ENCODE assay signal across 26 cellular contexts in the genomic region with DNA sequence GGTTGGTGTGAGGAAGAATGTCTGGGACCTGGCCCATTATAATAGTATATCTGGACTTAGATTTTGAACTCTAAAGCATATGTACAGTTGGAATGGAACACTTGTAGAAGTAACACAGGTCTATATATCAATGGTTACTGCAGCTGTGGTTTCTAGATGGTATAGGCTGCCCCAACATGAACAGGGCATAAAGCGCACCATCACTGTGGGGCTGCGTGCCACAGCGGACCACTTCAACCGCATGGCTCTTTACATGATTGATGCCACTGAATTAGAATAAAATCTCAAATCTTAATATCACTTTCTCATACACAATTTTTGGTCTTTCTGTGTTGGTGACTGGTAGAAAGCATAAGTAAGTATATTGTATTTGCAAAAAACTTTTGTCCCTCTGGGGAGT. TPM values are rescaled to one million over a fixed set of nuclear protein-coding genes. Genes with fewer than 3 reads are reported as not detected.
"Had no signal": no experiment of that assay in that cellular context is flagged by ENCODE, and none has a peak within 500 bp of the region (broad histone marks: within the 10 kb centered on the region; RNA-seq: fewer than 3 reads in every experiment).

No MANE protein-coding gene starts in this region.

- H3K9me3 Mint-ChIP-seq: activated B cell treated with CpG ODN at 0.5 μM for 24 hours; activated CD4-positive, alpha-beta memory T cell treated with anti-CD3 and anti-CD28 coated beads for 36 hours; activated naive CD4-positive, alpha-beta T cell treated with anti-CD3 and anti-CD28 coated beads, Interleukin-2, amount 50 U/mL, for 72 hours; activated T-cell treated with anti-CD3 and anti-CD28 coated beads, Interleukin-2, amount 50 U/mL, for 4 hours; naive thymus-derived CD4-positive, alpha-beta T cell had no signal

- H3K27me3 ChIP-seq: esophagus muscularis mucosa, gastroesophageal sphincter, heart left ventricle, tibial nerve had no signal

- ATAC-seq: activated naive CD4-positive, alpha-beta T cell treated with anti-CD3 and anti-CD28 coated beads, Interleukin-2, amount 50 U/mL, for 72 hours; activated T-cell treated with anti-CD3 and anti-CD28 coated beads, Interleukin-2, amount 50 U/mL, for 4 hours; gastroesophageal sphincter; heart left ventricle; mucosa of descending colon; naive thymus-derived CD4-positive, alpha-beta T cell had no signal

- H3K9me3 ChIP-seq: esophagus muscularis mucosa, gastroesophageal sphincter, heart left ventricle, left ventricle myocardium inferior, mucosa of descending colon, tibial nerve had no signal

- H3K9ac ChIP-seq: parathyroid adenoma had no signal

- H3K4me1 ChIP-seq: parathyroid adenoma, tibial nerve had no signal

- H3K27ac ChIP-seq: coronary artery, left ventricle myocardium inferior, parathyroid adenoma, tibial nerve had no signal

- H3K79me2 ChIP-seq: parathyroid adenoma had no signal

- H3K4me1 Mint-ChIP-seq: activated B cell treated with CpG ODN at 0.5 μM for 24 hours had no signal

- H3K27me3 Mint-ChIP-seq: activated B cell treated with CpG ODN at 0.5 μM for 24 hours; activated CD4-positive, alpha-beta memory T cell treated with anti-CD3 and anti-CD28 coated beads for 36 hours; naive thymus-derived CD4-positive, alpha-beta T cell had no signal

- H2AFZ ChIP-seq: parathyroid adenoma had no signal

- H3K27ac Mint-ChIP-seq: activated B cell treated with CpG ODN at 0.5 μM for 24 hours; activated CD4-positive, alpha-beta memory T cell treated with anti-CD3 and anti-CD28 coated beads for 36 hours had no signal

- H3K4me3 ChIP-seq: coronary artery, esophagus muscularis mucosa, gastroesophageal sphincter, heart left ventricle, left ventricle myocardium inferior, mucosa of descending colon, tibial nerve had no signal

- DNase-seq: activated B cell treated with CpG ODN at 0.5 μM for 24 hours; activated CD4-positive, alpha-beta memory T cell treated with anti-CD3 and anti-CD28 coated beads for 36 hours; activated CD4-positive, alpha-beta T cell treated with anti-CD3 and anti-CD28 coated beads for 4 hours; activated effector memory CD4-positive, alpha-beta T cell treated with anti-CD3 and anti-CD28 coated beads, Interleukin-2, amount 50 U/mL, for 16 hours; activated T-cell treated with anti-CD3 and anti-CD28 coated beads, Interleukin-2, amount 50 U/mL, for 4 hours; amygdala; heart left ventricle; left ventricle myocardium inferior; mammary epithelial cell; mucosa of descending colon; naive thymus-derived CD4-positive, alpha-beta T cell; stimulated activated CD4-positive, alpha-beta T cell treated with anti-CD3 and anti-CD28 coated beads, Interleukin-12 subunit alpha, Interleukin-12 subunit beta, amount 100 ng/mL, for 4 hours; stimulated activated CD4-positive, alpha-beta T cell treated with anti-CD3 and anti-CD28 coated beads, Interleukin-1b, Interleukin-23, amount 100 ng/mL, for 48 hours; stimulated activated CD8-positive, alpha-beta memory T cell treated with anti-CD3 and anti-CD28 coated beads, Interleukin-4, amount 100 ng/mL, for 48 hours; stimulated activated naive CD4-positive, alpha-beta T cell; SW 1271 had no signal

- FAIRE-seq: TTC549, urothelium cell line had no signal

- H3K4me3 Mint-ChIP-seq: activated B cell treated with CpG ODN at 0.5 μM for 24 hours; activated CD4-positive, alpha-beta memory T cell treated with anti-CD3 and anti-CD28 coated beads for 36 hours; activated T-cell treated with anti-CD3 and anti-CD28 coated beads, Interleukin-2, amount 50 U/mL, for 4 hours; naive thymus-derived CD4-positive, alpha-beta T cell had no signal

RNA-seq across cellular contexts. Expression of gene KLRG2, which starts 59.5 kb away (rescaled TPM):
- total RNA-seq: activated B cell treated with CpG ODN at 0.5 μM for 24 hours; cardiac septum; heart left ventricle; left ventricle myocardium inferior; mucosa of descending colon; naive thymus-derived CD4-positive, alpha-beta T cell; subcutaneous adipose tissue had no signal
- polyA plus RNA-seq: heart left ventricle; naive thymus-derived CD4-positive, alpha-beta T cell had no signal
